ENCODE assay signal across 1 cellular context in the genomic region with DNA sequence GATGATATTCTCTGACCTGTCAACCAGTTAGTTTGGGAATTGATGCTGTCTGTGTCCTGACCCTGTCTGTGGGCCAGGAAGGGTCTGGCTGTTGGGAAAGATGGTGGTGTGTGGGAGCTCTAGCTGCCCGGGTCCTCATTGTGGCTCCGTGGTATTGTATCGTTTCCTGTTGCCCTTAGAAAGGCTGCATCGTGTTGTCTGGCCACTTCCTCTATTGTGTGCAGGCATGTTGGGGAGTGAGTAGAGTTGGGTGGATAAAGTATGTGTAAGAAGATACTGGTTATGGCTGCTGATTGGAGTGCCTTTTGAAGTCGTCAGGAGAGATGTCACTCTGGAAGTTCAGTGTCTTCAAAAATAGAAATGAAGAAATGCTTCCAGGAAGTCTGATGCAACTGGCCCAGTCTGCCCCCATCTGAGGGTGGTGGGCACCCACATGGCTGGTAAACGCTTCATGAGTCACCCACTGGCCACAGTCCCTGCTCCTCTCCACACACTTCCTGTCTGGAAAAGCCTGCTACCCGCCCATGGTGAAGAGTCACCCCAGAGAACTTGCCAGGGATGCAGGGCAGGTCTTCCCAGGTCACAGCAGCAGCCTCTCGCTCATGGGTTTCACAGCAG.
TF ChIP-seq lines count a peak whose summit lies in the region.

No MANE protein-coding gene starts in this region.

TF ChIP-seq in HepG2, 621 proteins besides CTCF, POLR2A, EP300 and RAD21 (continued from another document and continues in another):
- TF ChIP-seq, protein P1, sequence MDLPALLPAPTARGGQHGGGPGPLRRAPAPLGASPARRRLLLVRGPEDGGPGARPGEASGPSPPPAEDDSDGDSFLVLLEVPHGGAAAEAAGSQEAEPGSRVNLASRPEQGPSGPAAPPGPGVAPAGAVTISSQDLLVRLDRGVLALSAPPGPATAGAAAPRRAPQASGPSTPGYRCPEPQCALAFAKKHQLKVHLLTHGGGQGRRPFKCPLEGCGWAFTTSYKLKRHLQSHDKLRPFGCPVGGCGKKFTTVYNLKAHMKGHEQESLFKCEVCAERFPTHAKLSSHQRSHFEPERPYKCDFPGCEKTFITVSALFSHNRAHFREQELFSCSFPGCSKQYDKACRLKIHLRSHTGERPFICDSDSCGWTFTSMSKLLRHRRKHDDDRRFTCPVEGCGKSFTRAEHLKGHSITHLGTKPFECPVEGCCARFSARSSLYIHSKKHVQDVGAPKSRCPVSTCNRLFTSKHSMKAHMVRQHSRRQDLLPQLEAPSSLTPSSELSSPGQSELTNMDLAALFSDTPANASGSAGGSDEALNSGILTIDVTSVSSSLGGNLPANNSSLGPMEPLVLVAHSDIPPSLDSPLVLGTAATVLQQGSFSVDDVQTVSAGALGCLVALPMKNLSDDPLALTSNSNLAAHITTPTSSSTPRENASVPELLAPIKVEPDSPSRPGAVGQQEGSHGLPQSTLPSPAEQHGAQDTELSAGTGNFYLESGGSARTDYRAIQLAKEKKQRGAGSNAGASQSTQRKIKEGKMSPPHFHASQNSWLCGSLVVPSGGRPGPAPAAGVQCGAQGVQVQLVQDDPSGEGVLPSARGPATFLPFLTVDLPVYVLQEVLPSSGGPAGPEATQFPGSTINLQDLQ (CRISPR knock-in tag; IDR thresholded peaks at IDR 0.05) = no peak
- TF ChIP-seq TCF7 (IDR thresholded peaks at IDR 0.05; ENCODE audit: low read depth) = peak; percentile 61; the same call in 1 of the 2 replicates
- TF ChIP-seq, protein P2, sequence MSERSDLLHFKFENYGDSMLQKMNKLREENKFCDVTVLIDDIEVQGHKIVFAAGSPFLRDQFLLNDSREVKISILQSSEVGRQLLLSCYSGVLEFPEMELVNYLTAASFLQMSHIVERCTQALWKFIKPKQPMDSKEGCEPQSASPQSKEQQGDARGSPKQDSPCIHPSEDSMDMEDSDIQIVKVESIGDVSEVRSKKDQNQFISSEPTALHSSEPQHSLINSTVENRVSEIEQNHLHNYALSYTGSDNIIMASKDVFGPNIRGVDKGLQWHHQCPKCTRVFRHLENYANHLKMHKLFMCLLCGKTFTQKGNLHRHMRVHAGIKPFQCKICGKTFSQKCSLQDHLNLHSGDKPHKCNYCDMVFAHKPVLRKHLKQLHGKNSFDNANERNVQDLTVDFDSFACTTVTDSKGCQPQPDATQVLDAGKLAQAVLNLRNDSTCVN (CRISPR knock-in tag; IDR thresholded peaks at IDR 0.05; ENCODE audit: borderline replicate concordance) = no peak
- no peak for TF ChIP-seq NAIF1 (CRISPR knock-in tag; IDR thresholded peaks at IDR 0.05; ENCODE audit: borderline replicate concordance)
- TF ChIP-seq ZNF839 (CRISPR knock-in tag; IDR thresholded peaks at IDR 0.05; ENCODE audit: borderline replicate concordance) = no peak
- no peak for TF ChIP-seq NFYC (CRISPR knock-in tag; IDR thresholded peaks at IDR 0.05)
- TF ChIP-seq JUN (CRISPR knock-in tag; IDR thresholded peaks at IDR 0.05) = 0 out of 2 replicates have a peak, but pooled peaks have one; percentile 29
- TF ChIP-seq, protein P3, sequence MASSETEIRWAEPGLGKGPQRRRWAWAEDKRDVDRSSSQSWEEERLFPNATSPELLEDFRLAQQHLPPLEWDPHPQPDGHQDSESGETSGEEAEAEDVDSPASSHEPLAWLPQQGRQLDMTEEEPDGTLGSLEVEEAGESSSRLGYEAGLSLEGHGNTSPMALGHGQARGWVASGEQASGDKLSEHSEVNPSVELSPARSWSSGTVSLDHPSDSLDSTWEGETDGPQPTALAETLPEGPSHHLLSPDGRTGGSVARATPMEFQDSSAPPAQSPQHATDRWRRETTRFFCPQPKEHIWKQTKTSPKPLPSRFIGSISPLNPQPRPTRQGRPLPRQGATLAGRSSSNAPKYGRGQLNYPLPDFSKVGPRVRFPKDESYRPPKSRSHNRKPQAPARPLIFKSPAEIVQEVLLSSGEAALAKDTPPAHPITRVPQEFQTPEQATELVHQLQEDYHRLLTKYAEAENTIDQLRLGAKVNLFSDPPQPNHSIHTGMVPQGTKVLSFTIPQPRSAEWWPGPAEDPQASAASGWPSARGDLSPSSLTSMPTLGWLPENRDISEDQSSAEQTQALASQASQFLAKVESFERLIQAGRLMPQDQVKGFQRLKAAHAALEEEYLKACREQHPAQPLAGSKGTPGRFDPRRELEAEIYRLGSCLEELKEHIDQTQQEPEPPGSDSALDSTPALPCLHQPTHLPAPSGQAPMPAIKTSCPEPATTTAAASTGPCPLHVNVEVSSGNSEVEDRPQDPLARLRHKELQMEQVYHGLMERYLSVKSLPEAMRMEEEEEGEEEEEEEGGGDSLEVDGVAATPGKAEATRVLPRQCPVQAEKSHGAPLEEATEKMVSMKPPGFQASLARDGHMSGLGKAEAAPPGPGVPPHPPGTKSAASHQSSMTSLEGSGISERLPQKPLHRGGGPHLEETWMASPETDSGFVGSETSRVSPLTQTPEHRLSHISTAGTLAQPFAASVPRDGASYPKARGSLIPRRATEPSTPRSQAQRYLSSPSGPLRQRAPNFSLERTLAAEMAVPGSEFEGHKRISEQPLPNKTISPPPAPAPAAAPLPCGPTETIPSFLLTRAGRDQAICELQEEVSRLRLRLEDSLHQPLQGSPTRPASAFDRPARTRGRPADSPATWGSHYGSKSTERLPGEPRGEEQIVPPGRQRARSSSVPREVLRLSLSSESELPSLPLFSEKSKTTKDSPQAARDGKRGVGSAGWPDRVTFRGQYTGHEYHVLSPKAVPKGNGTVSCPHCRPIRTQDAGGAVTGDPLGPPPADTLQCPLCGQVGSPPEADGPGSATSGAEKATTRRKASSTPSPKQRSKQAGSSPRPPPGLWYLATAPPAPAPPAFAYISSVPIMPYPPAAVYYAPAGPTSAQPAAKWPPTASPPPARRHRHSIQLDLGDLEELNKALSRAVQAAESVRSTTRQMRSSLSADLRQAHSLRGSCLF (CRISPR knock-in tag; IDR thresholded peaks at IDR 0.05; ENCODE audit: borderline replicate concordance) = no peak
- TF ChIP-seq, protein P4, sequence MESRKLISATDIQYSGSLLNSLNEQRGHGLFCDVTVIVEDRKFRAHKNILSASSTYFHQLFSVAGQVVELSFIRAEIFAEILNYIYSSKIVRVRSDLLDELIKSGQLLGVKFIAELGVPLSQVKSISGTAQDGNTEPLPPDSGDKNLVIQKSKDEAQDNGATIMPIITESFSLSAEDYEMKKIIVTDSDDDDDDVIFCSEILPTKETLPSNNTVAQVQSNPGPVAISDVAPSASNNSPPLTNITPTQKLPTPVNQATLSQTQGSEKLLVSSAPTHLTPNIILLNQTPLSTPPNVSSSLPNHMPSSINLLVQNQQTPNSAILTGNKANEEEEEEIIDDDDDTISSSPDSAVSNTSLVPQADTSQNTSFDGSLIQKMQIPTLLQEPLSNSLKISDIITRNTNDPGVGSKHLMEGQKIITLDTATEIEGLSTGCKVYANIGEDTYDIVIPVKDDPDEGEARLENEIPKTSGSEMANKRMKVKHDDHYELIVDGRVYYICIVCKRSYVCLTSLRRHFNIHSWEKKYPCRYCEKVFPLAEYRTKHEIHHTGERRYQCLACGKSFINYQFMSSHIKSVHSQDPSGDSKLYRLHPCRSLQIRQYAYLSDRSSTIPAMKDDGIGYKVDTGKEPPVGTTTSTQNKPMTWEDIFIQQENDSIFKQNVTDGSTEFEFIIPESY (CRISPR knock-in tag; IDR thresholded peaks at IDR 0.05) = no peak
- TF ChIP-seq EZH2 (conservative IDR thresholded peaks at IDR 0.05; ENCODE audit: low read depth, low read length) = no peak
- no peak for TF ChIP-seq DR1 (CRISPR knock-in tag; IDR thresholded peaks at IDR 0.05)
- TF ChIP-seq, protein P5, sequence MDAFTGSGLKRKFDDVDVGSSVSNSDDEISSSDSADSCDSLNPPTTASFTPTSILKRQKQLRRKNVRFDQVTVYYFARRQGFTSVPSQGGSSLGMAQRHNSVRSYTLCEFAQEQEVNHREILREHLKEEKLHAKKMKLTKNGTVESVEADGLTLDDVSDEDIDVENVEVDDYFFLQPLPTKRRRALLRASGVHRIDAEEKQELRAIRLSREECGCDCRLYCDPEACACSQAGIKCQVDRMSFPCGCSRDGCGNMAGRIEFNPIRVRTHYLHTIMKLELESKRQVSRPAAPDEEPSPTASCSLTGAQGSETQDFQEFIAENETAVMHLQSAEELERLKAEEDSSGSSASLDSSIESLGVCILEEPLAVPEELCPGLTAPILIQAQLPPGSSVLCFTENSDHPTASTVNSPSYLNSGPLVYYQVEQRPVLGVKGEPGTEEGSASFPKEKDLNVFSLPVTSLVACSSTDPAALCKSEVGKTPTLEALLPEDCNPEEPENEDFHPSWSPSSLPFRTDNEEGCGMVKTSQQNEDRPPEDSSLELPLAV (CRISPR knock-in tag; conservative IDR thresholded peaks at IDR 0.05; ENCODE audit: low read depth) = no peak
- TF ChIP-seq, protein P6, sequence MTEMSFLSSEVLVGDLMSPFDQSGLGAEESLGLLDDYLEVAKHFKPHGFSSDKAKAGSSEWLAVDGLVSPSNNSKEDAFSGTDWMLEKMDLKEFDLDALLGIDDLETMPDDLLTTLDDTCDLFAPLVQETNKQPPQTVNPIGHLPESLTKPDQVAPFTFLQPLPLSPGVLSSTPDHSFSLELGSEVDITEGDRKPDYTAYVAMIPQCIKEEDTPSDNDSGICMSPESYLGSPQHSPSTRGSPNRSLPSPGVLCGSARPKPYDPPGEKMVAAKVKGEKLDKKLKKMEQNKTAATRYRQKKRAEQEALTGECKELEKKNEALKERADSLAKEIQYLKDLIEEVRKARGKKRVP (CRISPR knock-in tag; IDR thresholded peaks at IDR 0.05) = peak in 1 of 2 experiments; percentile 95; a peak in 2 of 4 replicates
- TF ChIP-seq, protein P7, sequence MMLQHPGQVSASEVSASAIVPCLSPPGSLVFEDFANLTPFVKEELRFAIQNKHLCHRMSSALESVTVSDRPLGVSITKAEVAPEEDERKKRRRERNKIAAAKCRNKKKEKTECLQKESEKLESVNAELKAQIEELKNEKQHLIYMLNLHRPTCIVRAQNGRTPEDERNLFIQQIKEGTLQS (CRISPR knock-in tag; IDR thresholded peaks at IDR 0.05) = 0 out of 2 replicates have a peak, but pooled peaks have one; percentile 36
- peak; percentile 73 for TF ChIP-seq CEBPG (CRISPR knock-in tag; IDR thresholded peaks at IDR 0.05)
- no peak for TF ChIP-seq ZNF792 (CRISPR knock-in tag; IDR thresholded peaks at IDR 0.05)
- no peak for TF ChIP-seq ZNF33A (CRISPR knock-in tag; IDR thresholded peaks at IDR 0.05; ENCODE audit: borderline replicate concordance)
- TF ChIP-seq MTA1 (CRISPR knock-in tag; IDR thresholded peaks at IDR 0.05; ENCODE audit: borderline replicate concordance) = no peak
- TF ChIP-seq MAF1 (CRISPR knock-in tag; IDR thresholded peaks at IDR 0.05; ENCODE audit: borderline replicate concordance) = no peak
- TF ChIP-seq, protein P8, sequence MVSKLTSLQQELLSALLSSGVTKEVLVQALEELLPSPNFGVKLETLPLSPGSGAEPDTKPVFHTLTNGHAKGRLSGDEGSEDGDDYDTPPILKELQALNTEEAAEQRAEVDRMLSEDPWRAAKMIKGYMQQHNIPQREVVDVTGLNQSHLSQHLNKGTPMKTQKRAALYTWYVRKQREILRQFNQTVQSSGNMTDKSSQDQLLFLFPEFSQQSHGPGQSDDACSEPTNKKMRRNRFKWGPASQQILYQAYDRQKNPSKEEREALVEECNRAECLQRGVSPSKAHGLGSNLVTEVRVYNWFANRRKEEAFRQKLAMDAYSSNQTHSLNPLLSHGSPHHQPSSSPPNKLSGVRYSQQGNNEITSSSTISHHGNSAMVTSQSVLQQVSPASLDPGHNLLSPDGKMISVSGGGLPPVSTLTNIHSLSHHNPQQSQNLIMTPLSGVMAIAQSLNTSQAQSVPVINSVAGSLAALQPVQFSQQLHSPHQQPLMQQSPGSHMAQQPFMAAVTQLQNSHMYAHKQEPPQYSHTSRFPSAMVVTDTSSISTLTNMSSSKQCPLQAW (CRISPR knock-in tag; IDR thresholded peaks at IDR 0.05) = peak; percentile 24; the same call in 1 of the 2 replicates
- no peak for TF ChIP-seq ZNF878 (CRISPR knock-in tag; IDR thresholded peaks at IDR 0.05)
- TF ChIP-seq ZNF234 (CRISPR knock-in tag; conservative IDR thresholded peaks at IDR 0.05) = no peak
- TF ChIP-seq, protein P9, sequence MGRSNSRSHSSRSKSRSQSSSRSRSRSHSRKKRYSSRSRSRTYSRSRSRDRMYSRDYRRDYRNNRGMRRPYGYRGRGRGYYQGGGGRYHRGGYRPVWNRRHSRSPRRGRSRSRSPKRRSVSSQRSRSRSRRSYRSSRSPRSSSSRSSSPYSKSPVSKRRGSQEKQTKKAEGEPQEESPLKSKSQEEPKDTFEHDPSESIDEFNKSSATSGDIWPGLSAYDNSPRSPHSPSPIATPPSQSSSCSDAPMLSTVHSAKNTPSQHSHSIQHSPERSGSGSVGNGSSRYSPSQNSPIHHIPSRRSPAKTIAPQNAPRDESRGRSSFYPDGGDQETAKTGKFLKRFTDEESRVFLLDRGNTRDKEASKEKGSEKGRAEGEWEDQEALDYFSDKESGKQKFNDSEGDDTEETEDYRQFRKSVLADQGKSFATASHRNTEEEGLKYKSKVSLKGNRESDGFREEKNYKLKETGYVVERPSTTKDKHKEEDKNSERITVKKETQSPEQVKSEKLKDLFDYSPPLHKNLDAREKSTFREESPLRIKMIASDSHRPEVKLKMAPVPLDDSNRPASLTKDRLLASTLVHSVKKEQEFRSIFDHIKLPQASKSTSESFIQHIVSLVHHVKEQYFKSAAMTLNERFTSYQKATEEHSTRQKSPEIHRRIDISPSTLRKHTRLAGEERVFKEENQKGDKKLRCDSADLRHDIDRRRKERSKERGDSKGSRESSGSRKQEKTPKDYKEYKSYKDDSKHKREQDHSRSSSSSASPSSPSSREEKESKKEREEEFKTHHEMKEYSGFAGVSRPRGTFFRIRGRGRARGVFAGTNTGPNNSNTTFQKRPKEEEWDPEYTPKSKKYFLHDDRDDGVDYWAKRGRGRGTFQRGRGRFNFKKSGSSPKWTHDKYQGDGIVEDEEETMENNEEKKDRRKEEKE (IDR thresholded peaks at IDR 0.05) = no peak
- TF ChIP-seq, protein P10, sequence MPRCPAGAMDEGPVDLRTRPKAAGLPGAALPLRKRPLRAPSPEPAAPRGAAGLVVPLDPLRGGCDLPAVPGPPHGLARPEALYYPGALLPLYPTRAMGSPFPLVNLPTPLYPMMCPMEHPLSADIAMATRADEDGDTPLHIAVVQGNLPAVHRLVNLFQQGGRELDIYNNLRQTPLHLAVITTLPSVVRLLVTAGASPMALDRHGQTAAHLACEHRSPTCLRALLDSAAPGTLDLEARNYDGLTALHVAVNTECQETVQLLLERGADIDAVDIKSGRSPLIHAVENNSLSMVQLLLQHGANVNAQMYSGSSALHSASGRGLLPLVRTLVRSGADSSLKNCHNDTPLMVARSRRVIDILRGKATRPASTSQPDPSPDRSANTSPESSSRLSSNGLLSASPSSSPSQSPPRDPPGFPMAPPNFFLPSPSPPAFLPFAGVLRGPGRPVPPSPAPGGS (CRISPR knock-in tag; IDR thresholded peaks at IDR 0.05) = no peak
- TF ChIP-seq, protein P11, sequence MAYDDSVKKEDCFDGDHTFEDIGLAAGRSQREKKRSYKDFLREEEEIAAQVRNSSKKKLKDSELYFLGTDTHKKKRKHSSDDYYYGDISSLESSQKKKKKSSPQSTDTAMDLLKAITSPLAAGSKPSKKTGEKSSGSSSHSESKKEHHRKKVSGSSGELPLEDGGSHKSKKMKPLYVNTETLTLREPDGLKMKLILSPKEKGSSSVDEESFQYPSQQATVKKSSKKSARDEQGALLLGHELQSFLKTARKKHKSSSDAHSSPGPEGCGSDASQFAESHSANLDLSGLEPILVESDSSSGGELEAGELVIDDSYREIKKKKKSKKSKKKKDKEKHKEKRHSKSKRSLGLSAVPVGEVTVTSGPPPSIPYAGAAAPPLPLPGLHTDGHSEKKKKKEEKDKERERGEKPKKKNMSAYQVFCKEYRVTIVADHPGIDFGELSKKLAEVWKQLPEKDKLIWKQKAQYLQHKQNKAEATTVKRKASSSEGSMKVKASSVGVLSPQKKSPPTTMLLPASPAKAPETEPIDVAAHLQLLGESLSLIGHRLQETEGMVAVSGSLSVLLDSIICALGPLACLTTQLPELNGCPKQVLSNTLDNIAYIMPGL (CRISPR knock-in tag; IDR thresholded peaks at IDR 0.05; ENCODE audit: borderline replicate concordance in 1 of 2, low read depth in 1 of 2) = 0 out of 4 replicates have a peak, but pooled peaks of 1 of the 2 experiments have one; percentile 10
- TF ChIP-seq POLR2AphosphoS2 (IDR thresholded peaks at IDR 0.05; ENCODE audit: low read depth, low read length) = no peak
- no peak for TF ChIP-seq TAF15 (IDR thresholded peaks at IDR 0.05; ENCODE audit: low read depth, low read length, poor library complexity, severe bottlenecking)
- no peak for TF ChIP-seq MLLT10 (CRISPR knock-in tag; IDR thresholded peaks at IDR 0.05)
- peak; percentile 50 for TF ChIP-seq BCL6 (CRISPR knock-in tag; IDR thresholded peaks at IDR 0.05)
